Comparison of ENCODE assay signal across 2 cellular contexts in genomic region chr6:77072694-77073409, GRCh38.
TF ChIP-seq lines count a peak whose summit lies in the region.

No MANE protein-coding gene starts in this region.

TF ChIP-seq in liver, 16 proteins besides CTCF, POLR2A, EP300 and RAD21 (continued from another document):
- TF ChIP-seq REST (IDR thresholded peaks at IDR 0.05): peak; percentile 59
- peak; percentile 56 to 84 for TF ChIP-seq HNF4A (conservative IDR thresholded peaks at IDR 0.05)
- TF ChIP-seq TAF1 (conservative IDR thresholded peaks at IDR 0.05): no peak
- TF ChIP-seq HNF4G (IDR thresholded peaks at IDR 0.05): no peak
- TF ChIP-seq JUND (IDR thresholded peaks at IDR 0.05): peak in 1 of 2 donors; percentile 45
- TF ChIP-seq SP1 (IDR thresholded peaks at IDR 0.05): peak; percentile 36
- TF ChIP-seq EGR1 (IDR thresholded peaks at IDR 0.05; ENCODE audit: low read depth in 2 of 2): no peak
- peak; percentile 11 for TF ChIP-seq YY1 (IDR thresholded peaks at IDR 0.05)
- TF ChIP-seq FOXA1 (IDR thresholded peaks at IDR 0.05): peak; percentile 50

TF ChIP-seq in HepG2, 621 proteins besides CTCF, POLR2A, EP300 and RAD21 (continued from another document):
- TF ChIP-seq ZNF549 (CRISPR knock-in tag; IDR thresholded peaks at IDR 0.05): no peak
- TF ChIP-seq RXRB (CRISPR knock-in tag; IDR thresholded peaks at IDR 0.05; ENCODE audit: borderline replicate concordance): no peak
- TF ChIP-seq KLF13 (CRISPR knock-in tag; IDR thresholded peaks at IDR 0.05): no peak
TF ChIP-seq in HepG2: peak in this region for 0.
